In the genomic region with DNA sequence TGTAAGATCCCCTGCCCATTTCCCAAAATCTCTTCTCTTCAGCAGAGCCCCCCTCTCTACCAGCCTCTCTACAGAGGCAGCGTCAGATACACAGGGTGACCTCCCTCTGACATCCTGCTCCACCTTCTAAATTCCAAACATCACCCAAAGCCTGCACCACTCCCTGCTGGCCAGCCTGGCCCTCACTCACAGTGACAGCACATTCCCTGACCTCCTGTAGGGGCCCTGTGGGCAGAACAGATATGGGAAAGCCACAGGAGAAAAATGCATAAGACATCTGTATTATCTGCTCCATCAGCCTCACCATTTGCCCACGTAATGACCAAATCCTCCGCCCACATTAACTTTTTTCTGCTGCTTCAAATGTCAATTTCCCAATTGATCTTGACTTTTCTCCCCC, we compare ENCODE assay signal across 13 cellular contexts. TPM values are rescaled to one million over a fixed set of nuclear protein-coding genes. Genes with fewer than 3 reads are reported as not detected.
DNase-seq lines count a peak whose midpoint lies in the region; ATAC-seq lines count a peak whose summit lies in the region.
"Had no signal": no experiment of that assay in that cellular context is flagged by ENCODE, and none has a peak within 500 bp of the region (broad histone marks: within the 10 kb centered on the region; RNA-seq: fewer than 3 reads in every experiment).

No MANE protein-coding gene starts in this region.

- peaks cover 49% of the 10 kb centered on the region for H3K4me1 Mint-ChIP-seq in activated CD4-positive, alpha-beta T cell treated with anti-CD3 and anti-CD28 coated beads, Interleukin-2, amount 10 ng/mL, durations not matched to agents 24 days and 14 days
- peaks cover 89% of the 10 kb centered on the region for H3K4me1 Mint-ChIP-seq in activated naive CD8-positive, alpha-beta T cell (ENCODE audit: low read depth)

- H3K4ac ChIP-seq in trophoblast cell (ENCODE audit: low read depth, low read length), result no peak overlapping the region

- H3K9me3 Mint-ChIP-seq in activated CD4-positive, alpha-beta T cell treated with anti-CD3 and anti-CD28 coated beads, Interleukin-2, amount 10 ng/mL, durations not matched to agents 24 days and 14 days, result peaks cover 18% of the 10 kb centered on the region
- peaks cover 4% of the 10 kb centered on the region for H3K9me3 Mint-ChIP-seq in activated naive CD8-positive, alpha-beta T cell (ENCODE audit: low read depth)

- H4K12ac ChIP-seq in trophoblast cell (ENCODE audit: low read depth, low read length), result no peak overlapping the region

- H2BK120ac ChIP-seq in trophoblast cell (ENCODE audit: insufficient read depth, low read length, poor library complexity), result no peak overlapping the region

- H3K4me1 ChIP-seq in trophoblast cell (ENCODE audit: control insufficient read depth in 1 of 2, insufficient read depth in 2 of 2, low read length in 2 of 2), result no peaks in the 10 kb centered on the region
- H3K4me1 ChIP-seq: colonic mucosa had no signal

- no peak overlapping the region for H2AFZ ChIP-seq in trophoblast cell (ENCODE audit: insufficient read depth, low read length, poor library complexity)

- peak overlapping the region; percentile 27 for H3K27ac Mint-ChIP-seq in activated CD4-positive, alpha-beta T cell treated with anti-CD3 and anti-CD28 coated beads, Interleukin-2, amount 10 ng/mL, durations not matched to agents 24 days and 14 days
- peak overlapping the region; percentile 88 for H3K27ac Mint-ChIP-seq in activated naive CD8-positive, alpha-beta T cell

- no peak overlapping the region for H2BK5ac ChIP-seq in trophoblast cell (ENCODE audit: low read depth, low read length, poor library complexity)

- no peaks in the 10 kb centered on the region for H3K79me2 ChIP-seq in trophoblast cell (ENCODE audit: control insufficient read depth, insufficient read depth, low read length, poor library complexity)

- H3K9me3 ChIP-seq in trophoblast cell (ENCODE audit: insufficient read depth, low read depth, low read length), result peaks cover 3% of the 10 kb centered on the region
- H3K9me3 ChIP-seq: colonic mucosa had no signal

- no peak for DNase-seq in activated CD4-positive, alpha-beta T cell treated with anti-CD3 and anti-CD28 coated beads, Interleukin-2, amount 10 ng/mL, durations not matched to agents 24 days and 14 days
- DNase-seq in activated CD4-positive, alpha-beta T cell treated with anti-CD3 and anti-CD28 coated beads for 4 hours, result no peak
- peak; percentile 36 for DNase-seq in HT1080 (ENCODE audit: low read depth)
- DNase-seq in trophoblast cell, result peak; percentile 86 to 91
- no peak for DNase-seq in NCI-H187 (lab: John Stamatoyannopoulos, UW)
- DNase-seq: ACHN; activated effector memory CD4-positive, alpha-beta T cell treated with anti-CD3 and anti-CD28 coated beads, Interleukin-2, amount 50 U/mL, for 16 hours; colonic mucosa; MM.1S; NCI-H2227 treated with DMSO at 0.1 percent for 48 hours had no signal

- H3K23ac ChIP-seq in trophoblast cell (ENCODE audit: low read length), result no peak overlapping the region

- no peak overlapping the region for H3K4me2 ChIP-seq in trophoblast cell (ENCODE audit: low read length)

- H3K4me3 ChIP-seq in trophoblast cell (ENCODE audit: low read depth, low read length), result no peak overlapping the region
- H3K4me3 ChIP-seq: colonic mucosa had no signal

- no peaks in the 10 kb centered on the region for H3K27me3 ChIP-seq in trophoblast cell (ENCODE audit: insufficient read depth, low read length)
- H3K27me3 ChIP-seq: colonic mucosa had no signal

- no CpG with 5 or more reads among the region's 3 CpGs for WGBS in trophoblast cell (ENCODE audit: extremely low coverage, insufficient coverage, insufficient read length)

- no peak overlapping the region for H4K8ac ChIP-seq in trophoblast cell (ENCODE audit: low read depth, low read length)

- no peak overlapping the region for H3K14ac ChIP-seq in trophoblast cell (ENCODE audit: low read length)

- ATAC-seq in GM18519 (IDR thresholded peaks at IDR 0.05; ENCODE audit: low FRiP score, unreplicated experiment) (no peak), HG03520 (IDR thresholded peaks at IDR 0.05; ENCODE audit: unreplicated experiment) (no peak)

- peak overlapping the region; percentile 67 for H3K4me3 Mint-ChIP-seq in activated CD4-positive, alpha-beta T cell treated with anti-CD3 and anti-CD28 coated beads, Interleukin-2, amount 10 ng/mL, durations not matched to agents 24 days and 14 days
- H3K4me3 Mint-ChIP-seq in activated naive CD8-positive, alpha-beta T cell, result peak overlapping the region; percentile 78

- H2AK5ac ChIP-seq in trophoblast cell (ENCODE audit: low read length), result no peak overlapping the region

- no peaks in the 10 kb centered on the region for H3K27me3 Mint-ChIP-seq in activated CD4-positive, alpha-beta T cell treated with anti-CD3 and anti-CD28 coated beads, Interleukin-2, amount 10 ng/mL, durations not matched to agents 24 days and 14 days
- no peaks in the 10 kb centered on the region for H3K27me3 Mint-ChIP-seq in activated naive CD8-positive, alpha-beta T cell

- no peak overlapping the region for H3K18ac ChIP-seq in trophoblast cell (ENCODE audit: low read length)

- H3K36me3 Mint-ChIP-seq in activated CD4-positive, alpha-beta T cell treated with anti-CD3 and anti-CD28 coated beads, Interleukin-2, amount 10 ng/mL, durations not matched to agents 24 days and 14 days (ENCODE audit: low read depth), result peaks cover 66% of the 10 kb centered on the region
- H3K36me3 Mint-ChIP-seq in activated naive CD8-positive, alpha-beta T cell, result peaks cover 30% of the 10 kb centered on the region

- no peaks in the 10 kb centered on the region for H3K36me3 ChIP-seq in trophoblast cell (ENCODE audit: control insufficient read depth in 1 of 2, insufficient read depth in 2 of 2, low read length in 2 of 2)
- H3K36me3 ChIP-seq: colonic mucosa had no signal

- H3K79me1 ChIP-seq in trophoblast cell (ENCODE audit: low read length), result no peaks in the 10 kb centered on the region

- H4K91ac ChIP-seq in trophoblast cell (ENCODE audit: low read depth, low read length), result no peak overlapping the region

- no peak overlapping the region for H3K27ac ChIP-seq in trophoblast cell (ENCODE audit: low read depth, low read length)
- H3K27ac ChIP-seq: colonic mucosa had no signal

- no peak overlapping the region for H3K9ac ChIP-seq in trophoblast cell (ENCODE audit: low read length)

- intact Hi-C loops in activated CD4-positive, alpha-beta T cell treated with anti-CD3 and anti-CD28 coated beads, Interleukin-2, amount 10 ng/mL, durations not matched to agents 24 days and 14 days (cut with micrococcal nuclease), result loop anchor here (10.0 kb wide), 1 partner anchor 186 kb away; no protein-coding TSS in a partner anchor

- H2BK12ac ChIP-seq in trophoblast cell (ENCODE audit: low read length), result no peak overlapping the region

RNA-seq across cellular contexts. Expression of gene TRABD2A, which starts 40.6 kb away (rescaled TPM):
- 56.3 and 59.6 TPM in 2 replicates for total RNA-seq in activated CD4-positive, alpha-beta T cell treated with anti-CD3 and anti-CD28 coated beads, Interleukin-2, amount 10 ng/mL, durations not matched to agents 24 days and 14 days
- total RNA-seq in HT1080 (2014; rRNA removed; shearing (Covaris generic)), result 22.7 and 30.4 TPM in 2 replicates
- 10.5 and 14.0 TPM in 2 replicates for polyA plus RNA-seq in HT1080 (2015; cell fraction: cytosol; rRNA removed)
- 6.6 and 7.3 TPM in 2 replicates for polyA plus RNA-seq in HT1080 (2015; cell fraction: nucleus; rRNA removed)
- 10.7 and 12.4 TPM in 2 replicates for polyA plus RNA-seq in trophoblast cell (2013)

Comparison
In these comparisons a context has a peak if more than half of its experiments do, and no peak if none do; other contexts are left out.
1. DNase-seq: peak in HT1080 (single experiment) and trophoblast cell (2 of 2); none in activated CD4-positive, alpha-beta T cell treated with anti-CD3 and anti-CD28 coated beads, Interleukin-2, amount 10 ng/mL, durations not matched to agents 24 days and 14 days (single experiment), activated CD4-positive, alpha-beta T cell treated with anti-CD3 and anti-CD28 coated beads for 4 hours (0 of 2) and NCI-H187 (0 of 2).